In the genomic region with DNA sequence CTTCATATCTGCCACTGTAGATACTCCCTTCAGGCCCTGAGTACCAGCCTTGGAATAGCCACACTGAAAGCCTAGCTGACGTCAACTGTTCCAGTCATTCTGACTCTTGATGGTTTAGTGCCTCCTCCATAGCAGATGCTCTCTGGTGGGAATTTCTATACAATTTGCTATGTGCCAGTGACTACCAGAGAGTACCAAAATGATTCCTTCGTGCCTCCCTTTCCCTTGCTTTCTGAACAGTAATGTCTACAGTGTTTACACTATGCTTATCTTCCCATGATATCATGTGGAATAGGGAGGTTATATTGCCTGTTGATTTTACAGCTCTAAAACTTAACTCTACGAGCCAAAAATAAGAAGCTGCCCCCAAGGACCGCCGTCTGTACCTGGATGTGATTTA, we compare ENCODE assay signal across 27 cellular contexts.
"Had no signal": no experiment of that assay in that cellular context is flagged by ENCODE, and none has a peak within 500 bp of the region (broad histone marks: within the 10 kb centered on the region; RNA-seq: fewer than 3 reads in every experiment).

No MANE protein-coding gene starts in this region.

- DNase-seq: activated B cell treated with CpG ODN at 0.5 μM for 24 hours; activated CD4-positive, alpha-beta memory T cell treated with anti-CD3 and anti-CD28 coated beads for 36 hours; activated CD4-positive, alpha-beta T cell treated with anti-CD3 and anti-CD28 coated beads for 36 hours; activated CD4-positive, alpha-beta T cell treated with anti-CD3 and anti-CD28 coated beads, Interleukin-2, amount 10 ng/mL, durations not matched to agents 24 days and 14 days; activated CD4-positive, CD25-positive, alpha-beta regulatory T cell treated with anti-CD3 and anti-CD28 coated beads, Interleukin-2, amount 50 U/mL, for 72 hours; activated CD8-positive, alpha-beta memory T cell treated with anti-CD3 and anti-CD28 coated beads, Interleukin-2, amount 10 ng/mL, durations not matched to agents 7 days and 5 days; activated CD8-positive, alpha-beta memory T cell treated with anti-CD3 and anti-CD28 coated beads, Interleukin-2, amount 50 U/mL, for 4 hours; activated CD8-positive, alpha-beta T cell treated with anti-CD3 and anti-CD28 coated beads, Interleukin-2, amount 10 ng/mL, durations not matched to agents 7 days and 5 days; activated effector memory CD4-positive, alpha-beta T cell treated with anti-CD3 and anti-CD28 coated beads, Interleukin-2, amount 50 U/mL, for 16 hours; activated naive CD4-positive, alpha-beta T cell treated with anti-CD3 and anti-CD28 coated beads for 36 hours; activated naive CD8-positive, alpha-beta T cell treated with anti-CD3 and anti-CD28 coated beads for 36 hours; activated naive CD8-positive, alpha-beta T cell treated with anti-CD3 and anti-CD28 coated beads, Interleukin-2, amount 50 U/mL, for 24 hours; activated T-cell treated with anti-CD3 and anti-CD28 coated beads, Interleukin-2, amount 50 U/mL, for 1 hour; activated T-cell treated with anti-CD3 and anti-CD28 coated beads, Interleukin-2, amount 50 U/mL, for 48 hours; adrenal gland; amygdala; aorta; body of pancreas; caudate nucleus; colonic mucosa; effector CD8-positive, alpha-beta T cell; head of caudate nucleus; T-helper 2 cell; WERI-Rb-1 had no signal

- H3K36me3 Mint-ChIP-seq: activated CD4-positive, alpha-beta memory T cell treated with anti-CD3 and anti-CD28 coated beads for 36 hours; activated CD8-positive, alpha-beta memory T cell treated with anti-CD3 and anti-CD28 coated beads, Interleukin-2, amount 10 ng/mL, durations not matched to agents 7 days and 5 days; activated naive CD4-positive, alpha-beta T cell treated with anti-CD3 and anti-CD28 coated beads, Interleukin-2, amount 50 U/mL, for 24 hours; activated naive CD8-positive, alpha-beta T cell treated with anti-CD3 and anti-CD28 coated beads for 36 hours had no signal

- H3K27me3 ChIP-seq: adrenal gland, body of pancreas, colonic mucosa had no signal

- H3K27ac Mint-ChIP-seq: activated B cell treated with CpG ODN at 0.5 μM for 24 hours; activated CD4-positive, alpha-beta memory T cell treated with anti-CD3 and anti-CD28 coated beads for 36 hours; activated CD4-positive, alpha-beta T cell treated with anti-CD3 and anti-CD28 coated beads for 36 hours; activated CD4-positive, alpha-beta T cell treated with anti-CD3 and anti-CD28 coated beads, Interleukin-2, amount 10 ng/mL, durations not matched to agents 24 days and 14 days; activated CD8-positive, alpha-beta memory T cell treated with anti-CD3 and anti-CD28 coated beads, Interleukin-2, amount 10 ng/mL, durations not matched to agents 7 days and 5 days; activated CD8-positive, alpha-beta T cell treated with anti-CD3 and anti-CD28 coated beads, Interleukin-2, amount 10 ng/mL, durations not matched to agents 7 days and 5 days; activated naive CD4-positive, alpha-beta T cell treated with anti-CD3 and anti-CD28 coated beads for 36 hours; activated naive CD4-positive, alpha-beta T cell treated with anti-CD3 and anti-CD28 coated beads, Interleukin-2, amount 50 U/mL, for 24 hours; activated naive CD8-positive, alpha-beta T cell treated with anti-CD3 and anti-CD28 coated beads for 36 hours; activated naive CD8-positive, alpha-beta T cell treated with anti-CD3 and anti-CD28 coated beads, Interleukin-2, amount 50 U/mL, for 24 hours; activated T-helper 1 cell treated with anti-CD3 and anti-CD28 coated beads, Interleukin-12 subunit alpha, Interleukin-12 subunit beta, Interleukin-2, Interleukin-4 antibody, amounts not matched to agents 30 ng/mL and 10 ng/mL and 1 ng/mL, durations not matched to agents 14 hours and 24 hours and 36 hours; activated T-helper 2 cell treated with anti-CD3 and anti-CD28 coated beads, Interferon-gamma antibody, Interleukin-2, Interleukin-4, amounts not matched to agents 10 μg/mL and 5 μg/mL and 100 μg/mL, durations not matched to agents 14 hours and 24 hours and 36 hours had no signal

- H3K36me3 ChIP-seq: adrenal gland, colonic mucosa, WERI-Rb-1 had no signal

- H3K27me3 Mint-ChIP-seq: activated B cell treated with CpG ODN at 0.5 μM for 24 hours; activated CD4-positive, alpha-beta memory T cell treated with anti-CD3 and anti-CD28 coated beads for 36 hours; activated CD4-positive, alpha-beta T cell treated with anti-CD3 and anti-CD28 coated beads for 36 hours; activated CD4-positive, alpha-beta T cell treated with anti-CD3 and anti-CD28 coated beads, Interleukin-2, amount 10 ng/mL, durations not matched to agents 24 days and 14 days; activated CD8-positive, alpha-beta memory T cell treated with anti-CD3 and anti-CD28 coated beads, Interleukin-2, amount 10 ng/mL, durations not matched to agents 7 days and 5 days; activated naive CD4-positive, alpha-beta T cell treated with anti-CD3 and anti-CD28 coated beads, Interleukin-2, amount 50 U/mL, for 24 hours; activated naive CD8-positive, alpha-beta T cell treated with anti-CD3 and anti-CD28 coated beads for 36 hours; activated naive CD8-positive, alpha-beta T cell treated with anti-CD3 and anti-CD28 coated beads, Interleukin-2, amount 50 U/mL, for 24 hours had no signal

- H3K27ac ChIP-seq: adrenal gland, body of pancreas, colonic mucosa, WERI-Rb-1 had no signal

- H3K9me3 Mint-ChIP-seq: activated B cell treated with CpG ODN at 0.5 μM for 24 hours; activated CD4-positive, alpha-beta memory T cell treated with anti-CD3 and anti-CD28 coated beads for 36 hours; activated CD4-positive, alpha-beta T cell treated with anti-CD3 and anti-CD28 coated beads, Interleukin-2, amount 10 ng/mL, durations not matched to agents 24 days and 14 days; activated naive CD4-positive, alpha-beta T cell treated with anti-CD3 and anti-CD28 coated beads for 36 hours; activated naive CD4-positive, alpha-beta T cell treated with anti-CD3 and anti-CD28 coated beads, Interleukin-2, amount 50 U/mL, for 24 hours; activated naive CD8-positive, alpha-beta T cell treated with anti-CD3 and anti-CD28 coated beads for 36 hours; activated naive CD8-positive, alpha-beta T cell treated with anti-CD3 and anti-CD28 coated beads, Interleukin-2, amount 50 U/mL, for 24 hours; activated T-helper 1 cell treated with anti-CD3 and anti-CD28 coated beads, Interleukin-12 subunit alpha, Interleukin-12 subunit beta, Interleukin-2, Interleukin-4 antibody, amounts not matched to agents 30 ng/mL and 10 ng/mL and 1 ng/mL, durations not matched to agents 14 hours and 24 hours and 36 hours; activated T-helper 2 cell treated with anti-CD3 and anti-CD28 coated beads, Interferon-gamma antibody, Interleukin-2, Interleukin-4, amounts not matched to agents 10 μg/mL and 5 μg/mL and 100 μg/mL, durations not matched to agents 14 hours and 24 hours and 36 hours had no signal

- H3K4me1 Mint-ChIP-seq: activated B cell treated with CpG ODN at 0.5 μM for 24 hours; activated CD4-positive, alpha-beta T cell treated with anti-CD3 and anti-CD28 coated beads for 36 hours; activated CD4-positive, alpha-beta T cell treated with anti-CD3 and anti-CD28 coated beads, Interleukin-2, amount 10 ng/mL, durations not matched to agents 24 days and 14 days; activated CD8-positive, alpha-beta memory T cell treated with anti-CD3 and anti-CD28 coated beads, Interleukin-2, amount 10 ng/mL, durations not matched to agents 7 days and 5 days; activated naive CD4-positive, alpha-beta T cell treated with anti-CD3 and anti-CD28 coated beads, Interleukin-2, amount 50 U/mL, for 24 hours; activated naive CD8-positive, alpha-beta T cell treated with anti-CD3 and anti-CD28 coated beads, Interleukin-2, amount 50 U/mL, for 24 hours had no signal

- H3K4me3 ChIP-seq: adrenal gland, body of pancreas, colonic mucosa had no signal

- H3K4me1 ChIP-seq: adrenal gland, body of pancreas, colonic mucosa had no signal

- H3K4me3 Mint-ChIP-seq: activated B cell treated with CpG ODN at 0.5 μM for 24 hours; activated CD4-positive, alpha-beta memory T cell treated with anti-CD3 and anti-CD28 coated beads for 36 hours; activated CD4-positive, alpha-beta T cell treated with anti-CD3 and anti-CD28 coated beads for 36 hours; activated CD4-positive, alpha-beta T cell treated with anti-CD3 and anti-CD28 coated beads, Interleukin-2, amount 10 ng/mL, durations not matched to agents 24 days and 14 days; activated CD8-positive, alpha-beta memory T cell treated with anti-CD3 and anti-CD28 coated beads, Interleukin-2, amount 10 ng/mL, durations not matched to agents 7 days and 5 days; activated CD8-positive, alpha-beta T cell treated with anti-CD3 and anti-CD28 coated beads, Interleukin-2, amount 10 ng/mL, durations not matched to agents 7 days and 5 days; activated naive CD4-positive, alpha-beta T cell treated with anti-CD3 and anti-CD28 coated beads for 36 hours; activated naive CD4-positive, alpha-beta T cell treated with anti-CD3 and anti-CD28 coated beads, Interleukin-2, amount 50 U/mL, for 24 hours; activated naive CD8-positive, alpha-beta T cell treated with anti-CD3 and anti-CD28 coated beads for 36 hours; activated naive CD8-positive, alpha-beta T cell treated with anti-CD3 and anti-CD28 coated beads, Interleukin-2, amount 50 U/mL, for 24 hours; activated T-helper 1 cell treated with anti-CD3 and anti-CD28 coated beads, Interleukin-12 subunit alpha, Interleukin-12 subunit beta, Interleukin-2, Interleukin-4 antibody, amounts not matched to agents 30 ng/mL and 10 ng/mL and 1 ng/mL, durations not matched to agents 14 hours and 24 hours and 36 hours had no signal

- H3K9me3 ChIP-seq: adrenal gland, body of pancreas, colonic mucosa had no signal
